In genomic region chr6:41909727-41910126, GRCh38 we compare ENCODE assay signal across 27 cellular contexts.
"Had no signal": no experiment of that assay in that cellular context is flagged by ENCODE, and none has a peak within 500 bp of the region (broad histone marks: within the 10 kb centered on the region; RNA-seq: fewer than 3 reads in every experiment).

No MANE protein-coding gene starts in this region.

- H3K4me1 Mint-ChIP-seq: brain had no signal

- H3K27ac Mint-ChIP-seq: activated B cell treated with CpG ODN at 0.5 μM for 24 hours; activated CD4-positive, alpha-beta memory T cell treated with anti-CD3 and anti-CD28 coated beads, Interleukin-2, amount 10 ng/mL, durations not matched to agents 7 days and 5 days; activated CD4-positive, alpha-beta T cell treated with anti-CD3 and anti-CD28 coated beads, Interleukin-2, amount 10 ng/mL, durations not matched to agents 7 days and 5 days; activated naive CD8-positive, alpha-beta T cell treated with anti-CD3 and anti-CD28 coated beads, Interleukin-2, amount 10 ng/mL, durations not matched to agents 7 days and 5 days; activated T-helper 17 cell treated with anti-CD3 and anti-CD28 coated beads, Interleukin-2, amount 50 U/mL, for 72 hours; brain; dendritic cell treated with granulocyte-macrophage colony-stimulating factor and Interleukin-4, amounts not matched to agents 40 ng/mL and 50 ng/mL, for 4 days; T-cell; T-helper 1 cell treated with Interleukin-12 subunit alpha and Interleukin-12 subunit beta and Interleukin-4 antibody, amounts not matched to agents 30 μg/mL and 1 μg/mL, for 36 hours had no signal

- H3K4me3 Mint-ChIP-seq: activated B cell treated with CpG ODN at 0.5 μM for 24 hours; activated CD4-positive, alpha-beta memory T cell treated with anti-CD3 and anti-CD28 coated beads, Interleukin-2, amount 10 ng/mL, durations not matched to agents 7 days and 5 days; activated CD4-positive, alpha-beta T cell treated with anti-CD3 and anti-CD28 coated beads, Interleukin-2, amount 10 ng/mL, durations not matched to agents 7 days and 5 days; activated naive CD8-positive, alpha-beta T cell treated with anti-CD3 and anti-CD28 coated beads, Interleukin-2, amount 10 ng/mL, durations not matched to agents 7 days and 5 days; activated T-cell treated with anti-CD3 and anti-CD28 coated beads, Interleukin-2, amount 50 U/mL, for 4 hours; activated T-helper 17 cell treated with anti-CD3 and anti-CD28 coated beads, Interleukin-2, amount 50 U/mL, for 72 hours; brain; dendritic cell treated with granulocyte-macrophage colony-stimulating factor and Interleukin-4, amounts not matched to agents 40 ng/mL and 50 ng/mL, for 4 days; T-cell; T-helper 1 cell treated with Interleukin-12 subunit alpha and Interleukin-12 subunit beta and Interleukin-4 antibody, amounts not matched to agents 30 μg/mL and 1 μg/mL, for 36 hours had no signal

- H3K27me3 Mint-ChIP-seq: activated B cell treated with CpG ODN at 0.5 μM for 24 hours; activated CD4-positive, alpha-beta memory T cell treated with anti-CD3 and anti-CD28 coated beads, Interleukin-2, amount 10 ng/mL, durations not matched to agents 7 days and 5 days; activated CD4-positive, alpha-beta T cell treated with anti-CD3 and anti-CD28 coated beads, Interleukin-2, amount 10 ng/mL, durations not matched to agents 7 days and 5 days; activated naive CD8-positive, alpha-beta T cell treated with anti-CD3 and anti-CD28 coated beads, Interleukin-2, amount 10 ng/mL, durations not matched to agents 7 days and 5 days; activated T-helper 17 cell treated with anti-CD3 and anti-CD28 coated beads, Interleukin-2, amount 50 U/mL, for 72 hours; brain; dendritic cell treated with granulocyte-macrophage colony-stimulating factor and Interleukin-4, amounts not matched to agents 40 ng/mL and 50 ng/mL, for 4 days; T-cell had no signal

- DNase-seq: activated B cell treated with CpG ODN at 0.5 μM for 24 hours; activated CD4-positive, alpha-beta memory T cell treated with anti-CD3 and anti-CD28 coated beads, Interleukin-2, amount 10 ng/mL, durations not matched to agents 7 days and 5 days; activated CD4-positive, alpha-beta T cell treated with anti-CD3 and anti-CD28 coated beads, Interleukin-2, amount 10 ng/mL, durations not matched to agents 7 days and 5 days; activated CD4-positive, alpha-beta T cell treated with anti-CD3 and anti-CD28 coated beads, Interleukin-2, amount 50 U/mL, for 4 hours; activated effector memory CD4-positive, alpha-beta T cell treated with Interleukin-2 at 50 U/mL for 16 hours; activated gamma-delta T cell treated with Interleukin-2 at 50 U/mL for 16 hours; activated naive CD4-positive, alpha-beta T cell treated with anti-CD3 and anti-CD28 coated beads, Interleukin-2, amount 50 U/mL, for 16 hours; activated naive CD4-positive, alpha-beta T cell treated with Interleukin-2 at 50 U/mL for 16 hours; activated naive CD8-positive, alpha-beta T cell treated with anti-CD3 and anti-CD28 coated beads, Interleukin-2, amount 10 ng/mL, durations not matched to agents 7 days and 5 days; activated T-cell treated with anti-CD3 and anti-CD28 coated beads, Interleukin-2, amount 50 U/mL, for 4 hours; central memory CD4-positive, alpha-beta T cell; dorsolateral prefrontal cortex; effector memory CD4-positive, alpha-beta T cell; erythroblast; foreskin keratinocyte; gastrocnemius medialis; glutamatergic neuron; heart left ventricle; SW 1271; T-cell; T-helper 9 cell; WERI-Rb-1 had no signal

- ATAC-seq: activated CD4-positive, CD25-positive, alpha-beta regulatory T cell treated with anti-CD3 and anti-CD28 coated beads, Interleukin-2, amount 50 U/mL, for 24 hours; activated T-cell treated with anti-CD3 and anti-CD28 coated beads, Interleukin-2, amount 50 U/mL, for 4 hours; activated T-helper 17 cell treated with anti-CD3 and anti-CD28 coated beads, Interleukin-2, amount 50 U/mL, for 72 hours; foreskin keratinocyte; gastrocnemius medialis; heart left ventricle; T-cell had no signal

- H3K9me3 Mint-ChIP-seq: activated B cell treated with CpG ODN at 0.5 μM for 24 hours; activated CD4-positive, alpha-beta memory T cell treated with anti-CD3 and anti-CD28 coated beads, Interleukin-2, amount 10 ng/mL, durations not matched to agents 7 days and 5 days; activated CD4-positive, alpha-beta T cell treated with anti-CD3 and anti-CD28 coated beads, Interleukin-2, amount 10 ng/mL, durations not matched to agents 7 days and 5 days; activated naive CD8-positive, alpha-beta T cell treated with anti-CD3 and anti-CD28 coated beads, Interleukin-2, amount 10 ng/mL, durations not matched to agents 7 days and 5 days; activated T-cell treated with anti-CD3 and anti-CD28 coated beads, Interleukin-2, amount 50 U/mL, for 4 hours; activated T-helper 17 cell treated with anti-CD3 and anti-CD28 coated beads, Interleukin-2, amount 50 U/mL, for 72 hours; brain; dendritic cell treated with granulocyte-macrophage colony-stimulating factor and Interleukin-4, amounts not matched to agents 40 ng/mL and 50 ng/mL, for 4 days; T-cell; T-helper 1 cell treated with Interleukin-12 subunit alpha and Interleukin-12 subunit beta and Interleukin-4 antibody, amounts not matched to agents 30 μg/mL and 1 μg/mL, for 36 hours had no signal
